ENCODE assay signal across 8 cellular contexts in the genomic region with DNA sequence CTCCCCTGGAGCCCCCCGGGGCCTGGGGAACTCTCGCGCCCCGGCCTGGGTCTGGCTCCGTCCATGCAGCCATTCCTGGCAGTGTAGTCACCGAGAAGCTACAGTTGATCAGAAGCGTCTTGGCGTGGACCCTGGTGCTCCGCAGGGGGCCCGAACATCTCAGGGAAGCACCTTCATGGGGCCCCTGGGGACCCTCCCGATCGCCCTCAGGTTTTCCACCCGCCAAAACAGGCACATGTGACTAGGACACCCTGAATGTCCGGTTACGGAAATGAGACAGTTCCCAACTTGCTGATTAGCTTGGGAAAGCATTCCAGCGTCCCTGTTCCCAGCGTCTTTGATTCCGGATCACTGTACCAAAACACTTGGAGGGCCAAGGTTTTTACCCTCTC. TPM values are rescaled to one million over a fixed set of nuclear protein-coding genes. Genes with fewer than 3 reads are reported as not detected.
DNase-seq lines count a peak whose midpoint lies in the region; ATAC-seq and TF ChIP-seq lines count a peak whose summit lies in the region.

No MANE protein-coding gene starts in this region.

- no peak for TF ChIP-seq POLR2A in vagina (IDR thresholded peaks at IDR 0.05)

- ATAC-seq in GM21423 (IDR thresholded peaks at IDR 0.05; ENCODE audit: unreplicated experiment) = peak; percentile 10
- ATAC-seq in natural killer cell = peak in 1 of 3 donors; percentile 35
- no peak for ATAC-seq in GM18858 (IDR thresholded peaks at IDR 0.05; ENCODE audit: unreplicated experiment)

- H3K9me3 Mint-ChIP-seq in IgD-negative memory B cell (no peaks in the 10 kb centered on the region), natural killer cell (no peaks in the 10 kb centered on the region)
- no peaks in the 10 kb centered on the region for H3K9me3 Mint-ChIP-seq in activated CD4-positive, alpha-beta memory T cell treated with anti-CD3 and anti-CD28 coated beads for 36 hours

- H3K9me3 ChIP-seq in vagina = no peaks in the 10 kb centered on the region

- H3K36me3 Mint-ChIP-seq in IgD-negative memory B cell (peaks cover 5% of the 10 kb centered on the region), natural killer cell (no peaks in the 10 kb centered on the region)
- H3K36me3 Mint-ChIP-seq in activated CD4-positive, alpha-beta memory T cell treated with anti-CD3 and anti-CD28 coated beads for 36 hours = peaks cover 9% of the 10 kb centered on the region

- H3K4me1 ChIP-seq in vagina = peaks cover 15% of the 10 kb centered on the region

- H3K27ac ChIP-seq in vagina = peak overlapping the region; percentile 97

- H3K4me3 ChIP-seq in fibroblast of mammary gland (ENCODE audit: control insufficient read depth, low read depth, low read length) (peak overlapping the region; percentile 64), vagina (peak overlapping the region; percentile 63 to 75)

- no peak for TF ChIP-seq CTCF in fibroblast of mammary gland (conservative IDR thresholded peaks at IDR 0.05; ENCODE audit: control insufficient read depth, insufficient read depth, low read depth, low read length)
- no peak for TF ChIP-seq CTCF in natural killer cell (IDR thresholded peaks at IDR 0.05)
- no peak for TF ChIP-seq CTCF in vagina (IDR thresholded peaks at IDR 0.05)

- intact Hi-C loops in activated CD4-positive, alpha-beta memory T cell treated with anti-CD3 and anti-CD28 coated beads for 36 hours (cut with micrococcal nuclease) = loop anchor here (1.0 kb wide), 3 partner anchors 21 to 69 kb away; a partner anchor contains a TSS
- intact Hi-C loops in natural killer cell (cut with micrococcal nuclease) (loop anchor here (1.0 to 10.0 kb wide), 4 partner anchors 21 to 1089 kb away; a partner anchor contains a TSS), vagina (cut with DNase I) (no loop called here)

- peak; percentile 71 for DNase-seq in ELR (ENCODE audit: low read depth)
- peak; percentile 41 for DNase-seq in activated CD4-positive, alpha-beta memory T cell treated with anti-CD3 and anti-CD28 coated beads for 36 hours
- peak; percentile 56 for DNase-seq in fibroblast of mammary gland (ENCODE audit: low read depth)
- no peak for DNase-seq in natural killer cell
- peak in 1 of 2 donors; percentile 88 for DNase-seq in vagina (ENCODE audit: extremely low spot score in 2 of 2)

- H3K4me3 Mint-ChIP-seq in IgD-negative memory B cell (peak overlapping the region; percentile 79 to 95 (median 86)), natural killer cell (peak overlapping the region; percentile 89)
- peak overlapping the region; percentile 90 for H3K4me3 Mint-ChIP-seq in activated CD4-positive, alpha-beta memory T cell treated with anti-CD3 and anti-CD28 coated beads for 36 hours

- no peaks in the 10 kb centered on the region for H3K27me3 Mint-ChIP-seq in IgD-negative memory B cell
- H3K27me3 Mint-ChIP-seq in activated CD4-positive, alpha-beta memory T cell treated with anti-CD3 and anti-CD28 coated beads for 36 hours = no peaks in the 10 kb centered on the region
- no peaks in the 10 kb centered on the region for H3K27me3 Mint-ChIP-seq in natural killer cell (ENCODE audit: low read depth in 2 of 2)

- no peaks in the 10 kb centered on the region for H3K27me3 ChIP-seq in vagina

- CTCF ChIA-PET in activated CD4-positive, alpha-beta memory T cell treated with anti-CD3 and anti-CD28 coated beads for 36 hours (lab: Charles Lee) = interaction anchor here (0.7 to 1.7 kb wide), 11 partner anchors 9 to 827 kb away, joined by 3 to 13 read pairs (median 3); a partner anchor contains a TSS

- H3K4me1 Mint-ChIP-seq in IgD-negative memory B cell = peaks cover 16 to 20% (median 17%) of the 10 kb centered on the region in 3 donors
- H3K4me1 Mint-ChIP-seq in activated CD4-positive, alpha-beta memory T cell treated with anti-CD3 and anti-CD28 coated beads for 36 hours (ENCODE audit: low read depth) = peaks cover 23% of the 10 kb centered on the region
- peaks cover 10 to 17% of the 10 kb centered on the region in 2 donors for H3K4me1 Mint-ChIP-seq in natural killer cell

- POLR2A ChIA-PET in activated CD4-positive, alpha-beta memory T cell treated with anti-CD3 and anti-CD28 coated beads for 36 hours (lab: Charles Lee) = interaction anchor here (0.9 to 2.5 kb wide), 5 partner anchors 14 to 160 kb away, joined by 3 to 19 read pairs (median 5); a partner anchor contains a TSS

- peak overlapping the region; percentile 78 to 96 (median 92) for H3K27ac Mint-ChIP-seq in IgD-negative memory B cell
- H3K27ac Mint-ChIP-seq in activated CD4-positive, alpha-beta memory T cell treated with anti-CD3 and anti-CD28 coated beads for 36 hours = peak overlapping the region; percentile 92
- peak overlapping the region; percentile 94 to 96 for H3K27ac Mint-ChIP-seq in natural killer cell

- H3K36me3 ChIP-seq in vagina = peaks cover 0 to 9% of the 10 kb centered on the region in 2 donors

RNA-seq across cellular contexts. Expression of a gene that starts 0.5 kb away (rescaled TPM):
- 15.7 TPM for polyA plus RNA-seq in IgD-negative memory B cell
- 10 to 100 TPM; 20.4 to 21.7 TPM for total RNA-seq in activated CD4-positive, alpha-beta memory T cell treated with anti-CD3 and anti-CD28 coated beads for 36 hours
- 10 to 100 TPM; 13.2 to 14.9 (median 13.4) TPM for total RNA-seq in natural killer cell
- total RNA-seq in vagina = 7.1 TPM

RNA-seq across cellular contexts. Expression of a gene that starts 21.4 kb away (rescaled TPM):
- polyA plus RNA-seq in IgD-negative memory B cell = 10.6 TPM
- 10 to 100 TPM; 25.0 to 25.8 TPM for total RNA-seq in activated CD4-positive, alpha-beta memory T cell treated with anti-CD3 and anti-CD28 coated beads for 36 hours
- total RNA-seq in natural killer cell = 10 to 100 TPM in 2 of 3 donors, 1 to 10 TPM in 1; 9.9 to 18.1 (median 14.2) TPM
- 10.3 TPM for total RNA-seq in vagina

RNA-seq across cellular contexts. Expression of a gene that starts 55.3 kb away (rescaled TPM):
- 25.0 TPM for polyA plus RNA-seq in IgD-negative memory B cell
- total RNA-seq in activated CD4-positive, alpha-beta memory T cell treated with anti-CD3 and anti-CD28 coated beads for 36 hours = 100 to 1,000 TPM; 110 to 117 TPM
- total RNA-seq in natural killer cell (10 to 100 TPM; 17.1 to 19.9 (median 18.0) TPM), vagina (15.5 TPM)
